In the genomic region with DNA sequence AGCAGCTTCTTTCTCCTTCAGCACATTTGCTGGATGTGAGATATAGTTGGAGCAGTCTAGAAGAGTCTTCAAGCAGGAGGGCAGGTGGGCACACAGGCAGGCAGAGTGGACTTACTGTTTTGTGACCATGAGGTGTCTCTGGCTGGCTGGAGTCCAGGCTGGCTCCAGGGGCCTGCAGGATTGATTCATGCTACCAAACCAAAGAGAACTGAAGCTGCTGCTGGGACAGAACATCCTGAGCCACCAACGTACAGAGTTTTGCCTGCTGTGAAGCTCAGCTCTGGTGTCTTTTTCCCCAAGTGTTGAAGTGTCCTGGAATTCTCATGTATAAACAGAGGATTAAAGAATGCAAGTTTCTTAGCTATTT, we compare ENCODE assay signal across 15 cellular contexts. TPM values are rescaled to one million over a fixed set of nuclear protein-coding genes. Genes with fewer than 3 reads are reported as not detected.
DNase-seq lines count a peak whose midpoint lies in the region; ATAC-seq, FAIRE-seq and TF ChIP-seq lines count a peak whose summit lies in the region.
"Had no signal": no experiment of that assay in that cellular context is flagged by ENCODE, and none has a peak within 500 bp of the region (broad histone marks: within the 10 kb centered on the region; RNA-seq: fewer than 3 reads in every experiment).

No MANE protein-coding gene starts in this region.

- no peaks in the 10 kb centered on the region for H3K9me3 Mint-ChIP-seq in HFFc6
- no peaks in the 10 kb centered on the region for H3K9me3 Mint-ChIP-seq in activated T-helper 17 cell treated with anti-CD3 and anti-CD28 coated beads, Interleukin-2, amount 50 U/mL, for 72 hours
- H3K9me3 Mint-ChIP-seq: activated CD8-positive, alpha-beta T cell treated with anti-CD3 and anti-CD28 coated beads for 36 hours had no signal

- H3K36me3 Mint-ChIP-seq in HFFc6 (ENCODE audit: low read depth) = peaks cover 4% of the 10 kb centered on the region; the same call in 1 of the 2 replicates
- H3K36me3 Mint-ChIP-seq in activated T-helper 17 cell treated with anti-CD3 and anti-CD28 coated beads, Interleukin-2, amount 50 U/mL, for 72 hours (ENCODE audit: low read depth) = no peaks in the 10 kb centered on the region

- peak overlapping the region; percentile 58; the same call in 1 of the 2 replicates for H3K4me3 Mint-ChIP-seq in HFFc6
- peak overlapping the region; percentile 6 for H3K4me3 Mint-ChIP-seq in activated T-helper 17 cell treated with anti-CD3 and anti-CD28 coated beads, Interleukin-2, amount 50 U/mL, for 72 hours
- H3K4me3 Mint-ChIP-seq: activated CD8-positive, alpha-beta T cell treated with anti-CD3 and anti-CD28 coated beads for 36 hours had no signal

- H3K27me3 Mint-ChIP-seq in HFFc6 (ENCODE audit: insufficient read depth) = no peaks in the 10 kb centered on the region
- H3K27me3 Mint-ChIP-seq in activated T-helper 17 cell treated with anti-CD3 and anti-CD28 coated beads, Interleukin-2, amount 50 U/mL, for 72 hours = no peaks in the 10 kb centered on the region
- H3K27me3 Mint-ChIP-seq: activated CD8-positive, alpha-beta T cell treated with anti-CD3 and anti-CD28 coated beads for 36 hours had no signal

- no peak for FAIRE-seq in small intestine (lab: Jason Lieb, UNC)

- no peaks in the 10 kb centered on the region for H3K9me3 ChIP-seq in small intestine (ENCODE audit: control insufficient read depth, low read depth)
- H3K9me3 ChIP-seq: gastroesophageal sphincter, mucosa of descending colon, prostate gland, thyroid gland had no signal

- H3K36me3 ChIP-seq in small intestine (ENCODE audit: control insufficient read depth in 2 of 2, insufficient read depth in 2 of 2, low read length in 2 of 2) = no peaks in the 10 kb centered on the region
- H3K36me3 ChIP-seq: gastroesophageal sphincter, prostate gland, thyroid gland had no signal

- peak overlapping the region; percentile 69 to 76 for H3K27ac ChIP-seq in small intestine (ENCODE audit: low read depth in 1 of 2, low read length in 1 of 2)
- H3K27ac ChIP-seq: prostate gland had no signal

- 24 to 48% (median 44%) methylated on average over 1 of the region's 1 CpG for WGBS in small intestine, 3 donors

- H3K4me1 ChIP-seq in small intestine (ENCODE audit: control insufficient read depth in 2 of 2, insufficient read depth in 1 of 2, low read depth in 1 of 2, low read length in 1 of 2) = peaks cover 13 to 37% of the 10 kb centered on the region in 2 donors
- H3K4me1 ChIP-seq: prostate gland had no signal

- no peak for TF ChIP-seq CTCF in HFFc6 (IDR thresholded peaks at IDR 0.05)

- H3K4me1 Mint-ChIP-seq in HFFc6 (ENCODE audit: low read depth) = peaks cover 47% of the 10 kb centered on the region
- H3K4me1 Mint-ChIP-seq in activated T-helper 17 cell treated with anti-CD3 and anti-CD28 coated beads, Interleukin-2, amount 50 U/mL, for 72 hours = peaks cover 24% of the 10 kb centered on the region

- intact Hi-C loops in left ventricle myocardium superior (cut with micrococcal nuclease) = no loop called here

- DNase-seq in HFFc6 (no peak), left ventricle myocardium superior (peak; percentile 59), small intestine (no peak), hypothalamus (lab: John Stamatoyannopoulos, UW) (no peak), islet precursor cell (no peak), AG08396 (ENCODE audit: low spot score) (no peak)
- DNase-seq: activated CD8-positive, alpha-beta T cell treated with anti-CD3 and anti-CD28 coated beads for 36 hours; activated effector memory CD4-positive, alpha-beta T cell treated with anti-CD3 and anti-CD28 coated beads, Interleukin-2, amount 50 U/mL, for 16 hours; mucosa of descending colon; NCI-H1930; RPMI8226 had no signal

- H3K4me3 ChIP-seq in small intestine (ENCODE audit: low read depth in 1 of 2, low read length in 2 of 2) = no peak overlapping the region
- H3K4me3 ChIP-seq: gastroesophageal sphincter, mucosa of descending colon, prostate gland, thyroid gland had no signal

- H3K27ac Mint-ChIP-seq in HFFc6 = peak overlapping the region; percentile 85
- peak overlapping the region; percentile 4 for H3K27ac Mint-ChIP-seq in activated T-helper 17 cell treated with anti-CD3 and anti-CD28 coated beads, Interleukin-2, amount 50 U/mL, for 72 hours
- H3K27ac Mint-ChIP-seq: activated CD8-positive, alpha-beta T cell treated with anti-CD3 and anti-CD28 coated beads for 36 hours had no signal

- ATAC-seq in activated T-helper 17 cell treated with anti-CD3 and anti-CD28 coated beads, Interleukin-2, amount 50 U/mL, for 72 hours (replicated peaks) = no peak
- ATAC-seq in left ventricle myocardium superior = peak; percentile 4
- ATAC-seq: gastroesophageal sphincter, mucosa of descending colon had no signal

- no peaks in the 10 kb centered on the region for H3K27me3 ChIP-seq in small intestine (ENCODE audit: control insufficient read depth in 2 of 2, insufficient read depth in 2 of 2, low read length in 2 of 2)
- H3K27me3 ChIP-seq: gastroesophageal sphincter, thyroid gland had no signal

RNA-seq across cellular contexts. Expression of gene CYSTM1, which starts 45.7 kb away (rescaled TPM):
- 10 to 100 TPM; 11.6 to 16.7 (median 12.5) TPM for total RNA-seq in HFFc6 (2021; fragmentation: NEBNext Ultra II Directional; extraction: Animal tissue kit (Norgen Biotek cat#: 25700))
- 10 to 100 TPM; 11.3 to 11.9 TPM for total RNA-seq in activated T-helper 17 cell treated with anti-CD3 and anti-CD28 coated beads, Interleukin-2, amount 50 U/mL, for 72 hours
- total RNA-seq in left ventricle myocardium superior = 58.2 TPM
- 100 to 1,000 TPM; 273 to 884 (median 819) TPM for polyA plus RNA-seq in small intestine
